Comparison of ENCODE assay signal across 13 cellular contexts in the genomic region with DNA sequence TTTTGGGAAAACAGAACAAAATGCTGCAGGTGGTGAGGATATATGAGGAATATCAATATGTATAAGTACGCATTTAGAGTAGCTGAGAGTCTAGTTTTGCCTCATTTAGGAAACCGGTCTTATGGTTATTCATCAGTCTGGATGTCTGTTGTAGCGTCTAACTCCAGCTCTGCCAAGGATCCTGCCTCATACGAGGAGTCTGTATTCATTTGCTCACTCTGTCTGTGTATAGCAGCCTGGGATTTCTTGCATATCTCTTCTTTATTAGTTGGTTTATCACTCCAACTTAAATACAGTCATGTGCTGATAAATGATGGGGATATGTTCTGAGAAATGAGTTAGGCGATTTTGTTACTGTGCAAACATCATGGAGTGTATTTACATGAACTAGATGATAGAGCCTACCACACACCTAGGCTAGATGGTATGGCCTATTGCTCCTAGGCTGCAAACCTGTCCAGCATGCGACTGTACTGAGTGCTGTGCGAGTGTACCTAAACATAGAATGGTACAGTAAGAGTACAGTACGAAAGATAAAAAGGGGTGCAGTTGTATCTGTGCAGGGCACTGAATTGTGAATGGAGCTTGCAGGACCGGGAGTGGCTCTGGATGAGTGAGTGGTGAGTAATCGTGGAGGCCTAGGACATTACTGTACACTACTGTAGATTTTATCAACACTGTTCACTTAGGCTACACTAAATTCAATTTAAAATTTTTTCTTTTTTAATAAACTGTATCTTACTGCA.
A peak's percentile ranks its signal among the peaks of the same experiment; 100 is the strongest.
DNase-seq lines count a peak whose midpoint lies in the region; ATAC-seq and TF ChIP-seq lines count a peak whose summit lies in the region.
"Had no signal": no experiment of that assay in that cellular context is flagged by ENCODE, and none has a peak within 500 bp of the region (broad histone marks: within the 10 kb centered on the region; RNA-seq: fewer than 3 reads in every experiment).

No MANE protein-coding gene starts in this region.

- peak; percentile 84 for DNase-seq in EL
- peak; percentile 56 for DNase-seq in NCI-H526 treated with DMSO at 0.1 percent for 48 hours (lab: John Stamatoyannopoulos, UW)
- DNase-seq in dermis blood vessel endothelial cell, result peak; percentile 52
- DNase-seq in myocyte (ENCODE audit: low read depth), result peak; percentile 52
- no peak for DNase-seq in GM20000 (ENCODE audit: low spot score)
- DNase-seq in NCI-H2196 treated with DMSO at 0.1 percent for 48 hours (lab: John Stamatoyannopoulos, UW; ENCODE audit: unreplicated experiment), result no peak
- DNase-seq: activated CD4-positive, alpha-beta T cell treated with anti-CD3 and anti-CD28 coated beads for 36 hours; immature natural killer cell; NCI-H1105; pancreas; transverse colon had no signal

- TF ChIP-seq CTCF in GM20000 (IDR thresholded peaks at IDR 0.05; ENCODE audit: extremely low read depth, missing control alignments), result no peak

- no peak for ATAC-seq in HG02970 (IDR thresholded peaks at IDR 0.05; ENCODE audit: low FRiP score, unreplicated experiment)
- no peak for ATAC-seq in GM19467 (IDR thresholded peaks at IDR 0.05; ENCODE audit: unreplicated experiment)
- ATAC-seq: activated CD4-positive, alpha-beta T cell treated with anti-CD3 and anti-CD28 coated beads for 36 hours had no signal

Comparison
In these comparisons a context has a peak if more than half of its experiments do, and no peak if none do; other contexts are left out.
1. DNase-seq: peak in EL (single experiment), NCI-H526 treated with DMSO at 0.1 percent for 48 hours (single experiment), dermis blood vessel endothelial cell (single experiment) and myocyte (single experiment); none in GM20000 (single experiment) and NCI-H2196 treated with DMSO at 0.1 percent for 48 hours (single experiment).